Comparison of ENCODE assay signal across 19 cellular contexts in the genomic region with DNA sequence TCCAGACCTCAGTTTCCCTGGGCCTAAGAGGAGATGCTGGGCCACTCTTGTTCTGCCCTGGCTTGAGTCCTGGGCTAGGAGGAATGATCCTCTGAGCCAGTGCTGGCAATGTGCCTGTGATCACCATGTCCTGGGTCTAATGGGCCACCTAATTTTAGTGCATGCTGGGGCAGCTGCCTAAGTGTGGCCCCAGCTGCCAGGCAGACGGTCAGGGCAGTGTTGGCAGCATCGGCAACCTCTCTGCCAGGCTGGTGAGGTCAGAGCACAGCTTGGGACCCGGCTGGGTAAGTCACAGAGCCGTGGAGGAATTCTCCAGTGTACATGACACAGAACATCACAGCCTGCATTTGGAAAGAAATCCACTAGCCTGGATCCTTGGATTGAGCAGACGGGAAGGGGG. TPM values are rescaled to one million over a fixed set of nuclear protein-coding genes. Genes with fewer than 3 reads are reported as not detected.
DNase-seq lines count a peak whose midpoint lies in the region; ATAC-seq and TF ChIP-seq lines count a peak whose summit lies in the region.
"Had no signal": no experiment of that assay in that cellular context is flagged by ENCODE, and none has a peak within 500 bp of the region (broad histone marks: within the 10 kb centered on the region; RNA-seq: fewer than 3 reads in every experiment).

No MANE protein-coding gene starts in this region.

- TF ChIP-seq CTCF in heart left ventricle (IDR thresholded peaks at IDR 0.05) (no peak), stomach (IDR thresholded peaks at IDR 0.05) (no peak)

- intact Hi-C loops in heart left ventricle (cut with DNase I) = no loop called here
- intact Hi-C loops in stomach (cut with DNase I; ENCODE audit: low total_unique reads) = no loop called here

- DNase-seq in MG63 (peak; percentile 88), heart left ventricle (peak; percentile 60 to 90 (median 77)), myocyte (ENCODE audit: low read depth) (peak; percentile 93), stomach (no peak), NOMO-1 treated with dmso at 0.1 percent for 144 hours (lab: John Stamatoyannopoulos, UW; ENCODE audit: unreplicated experiment) (no peak)
- DNase-seq in stimulated activated CD4-positive, alpha-beta T cell treated with anti-CD3 and anti-CD28 coated beads, Interleukin-15, amount 100 ng/mL, for 24 hours = no peak
- DNase-seq: DMS153; EL; HFFc6; KBM-7; NCI-H1092; NCI-H1694; NCI-H345; NCI-H526; NK-92 treated with Interleukin-12 subunit alpha and Interleukin-12 subunit beta, amount 100 ng/mL, for 24 hours; PC-9 had no signal

- no peaks in the 10 kb centered on the region for H3K9me3 ChIP-seq in MG63
- no peaks in the 10 kb centered on the region for H3K9me3 ChIP-seq in heart left ventricle
- H3K9me3 ChIP-seq in stomach = no peaks in the 10 kb centered on the region

- H3K4me1 ChIP-seq in heart left ventricle = peaks cover 0 to 12% (median 0%) of the 10 kb centered on the region in 12 donors
- peaks cover 0 to 24% (median 11%) of the 10 kb centered on the region in 4 donors for H3K4me1 ChIP-seq in stomach

- H3K27me3 ChIP-seq in MG63 = no peaks in the 10 kb centered on the region
- H3K27me3 ChIP-seq in heart left ventricle = peaks cover 0 to 42% (median 5%) of the 10 kb centered on the region in 9 donors
- peaks cover 0 to 57% (median 12%) of the 10 kb centered on the region in 3 donors for H3K27me3 ChIP-seq in stomach

- peaks cover 4% of the 10 kb centered on the region for H3K36me3 ChIP-seq in MG63
- H3K36me3 ChIP-seq in heart left ventricle = no peaks in the 10 kb centered on the region
- no peaks in the 10 kb centered on the region for H3K36me3 ChIP-seq in stomach

- H3K27ac ChIP-seq in heart left ventricle = peak overlapping the region in 7 of 12 donors; percentile 2 to 52 (median 30)
- peak overlapping the region in 3 of 5 donors; percentile 29 to 45 (median 31) for H3K27ac ChIP-seq in stomach
- H3K27ac ChIP-seq: C4-2B, PC-9, SK-N-MC had no signal

- no peak for TF ChIP-seq EP300 in stomach (IDR thresholded peaks at IDR 0.05)

- ATAC-seq in heart left ventricle = peak; percentile 95 to 99 (median 98)
- ATAC-seq in HG02870 (IDR thresholded peaks at IDR 0.05; ENCODE audit: unreplicated experiment) = no peak

- 34 to 57% (median 44%) methylated on average over 4 to 5 of the region's 5 CpGs for WGBS in heart left ventricle, 4 donors
- WGBS in stomach, 5 donors = 51 to 77% (median 70%) methylated on average over 5 of the region's 5 CpGs

- H3K4me3 ChIP-seq in MG63 = no peak overlapping the region
- no peak overlapping the region for H3K4me3 ChIP-seq in heart left ventricle
- H3K4me3 ChIP-seq in stomach = no peak overlapping the region
- H3K4me3 ChIP-seq: PC-9, SK-N-MC had no signal

- TF ChIP-seq POLR2A in heart left ventricle (IDR thresholded peaks at IDR 0.05) (no peak), stomach (IDR thresholded peaks at IDR 0.05) (no peak)

RNA-seq across cellular contexts. Expression of a gene that starts 21.4 kb away (rescaled TPM):
- 217 and 372 TPM in 2 replicates for total RNA-seq in MG63 (2014; rRNA removed; shearing (Covaris generic); ENCODE audit: low replicate concordance)
- under 1 TPM in 1 of 9 donors, not detected in 8; 0.39 TPM for total RNA-seq in heart left ventricle
- polyA plus RNA-seq in heart left ventricle = under 1 TPM in 1 of 2 donors, not detected in 1; 0.03 TPM
- 2.9 and 5.5 TPM in 2 replicates for total RNA-seq in myocyte
- 1.2 TPM for polyA plus RNA-seq in myocyte (2012)
- total RNA-seq in stomach = 10 to 100 TPM; 30.3 to 91.1 (median 42.6) TPM
- polyA plus RNA-seq in stomach = 100 to 1,000 TPM in 1 of 3 donors, 10 to 100 TPM in 2; 31.6 to 149 (median 48.7) TPM

Comparison
In these comparisons a context has a peak if more than half of its experiments do, and no peak if none do; other contexts are left out.
1. DNase-seq: peak in MG63 (single experiment), heart left ventricle (5 of 5) and myocyte (single experiment); none in stomach (single experiment), NOMO-1 treated with dmso at 0.1 percent for 144 hours (single experiment) and stimulated activated CD4-positive, alpha-beta T cell treated with anti-CD3 and anti-CD28 coated beads, Interleukin-15, amount 100 ng/mL, for 24 hours (single experiment).